15 cellular contexts compared by ENCODE assay signal in genomic region chr15:25852027-25852426, GRCh38. TPM values are rescaled to one million over a fixed set of nuclear protein-coding genes. Genes with fewer than 3 reads are reported as not detected.
A peak's percentile ranks its signal among the peaks of the same experiment; 100 is the strongest.
DNase-seq lines count a peak whose midpoint lies in the region; ATAC-seq and TF ChIP-seq lines count a peak whose summit lies in the region.
"Had no signal": no experiment of that assay in that cellular context is flagged by ENCODE, and none has a peak within 500 bp of the region (broad histone marks: within the 10 kb centered on the region; RNA-seq: fewer than 3 reads in every experiment).

No MANE protein-coding gene starts in this region.

- H3K4me3 Mint-ChIP-seq in activated T-cell treated with anti-CD3 and anti-CD28 coated beads, Interleukin-2, amount 50 U/mL, for 72 hours: peak overlapping the region; percentile 73 to 89
- H3K4me3 Mint-ChIP-seq in activated T-helper 2 cell treated with anti-CD3 and anti-CD28 coated beads, Interferon-gamma antibody, Interleukin-2, Interleukin-4, amounts not matched to agents 10 μg/mL and 5 μg/mL and 100 μg/mL, durations not matched to agents 14 hours and 24 hours and 36 hours (ENCODE audit: low read depth): peak overlapping the region; percentile 49
- peak overlapping the region in 6 of 8 donors; percentile 4 to 83 (median 67) for H3K4me3 Mint-ChIP-seq in naive B cell

- intact Hi-C loops in activated T-helper 2 cell treated with anti-CD3 and anti-CD28 coated beads, Interferon-gamma antibody, Interleukin-2, Interleukin-4, amounts not matched to agents 10 μg/mL and 5 μg/mL and 100 μg/mL, durations not matched to agents 14 hours and 24 hours and 36 hours (cut with micrococcal nuclease): no loop called here
- intact Hi-C loops in tibial artery (cut with DNase I; ENCODE audit: low total_unique reads): no loop called here

- no peak for DNase-seq in activated T-cell treated with anti-CD3 and anti-CD28 coated beads, Interleukin-2, amount 50 U/mL, for 72 hours
- DNase-seq in activated T-cell treated with anti-CD3 and anti-CD28 coated beads for 4 hours (no peak), naive B cell (no peak), tibial artery (no peak), GDM1 (lab: John Stamatoyannopoulos, UW) (no peak), iPS-NIHi7 (ENCODE audit: extremely low spot score) (no peak)
- no peak for DNase-seq in activated T-helper 2 cell treated with anti-CD3 and anti-CD28 coated beads, Interferon-gamma antibody, Interleukin-2, Interleukin-4, amounts not matched to agents 10 μg/mL and 5 μg/mL and 100 μg/mL, durations not matched to agents 14 hours and 24 hours and 36 hours (ENCODE audit: low spot score)
- DNase-seq: anterior cingulate cortex; NCI-H146; SJCRH30; stimulated activated CD4-positive, alpha-beta T cell treated with anti-CD3 and anti-CD28 coated beads, Interleukin-12 subunit alpha, Interleukin-12 subunit beta, amount 100 ng/mL, for 4 hours had no signal

- TF ChIP-seq CTCF in tibial artery (IDR thresholded peaks at IDR 0.05): no peak

- H3K4me3 ChIP-seq in tibial artery: no peak overlapping the region
- H3K4me3 ChIP-seq: hepatocyte, prostate gland, SJCRH30 had no signal

- peaks cover 2% of the 10 kb centered on the region in 2 donors for H3K9me3 Mint-ChIP-seq in activated T-cell treated with anti-CD3 and anti-CD28 coated beads, Interleukin-2, amount 50 U/mL, for 72 hours
- H3K9me3 Mint-ChIP-seq in activated T-helper 2 cell treated with anti-CD3 and anti-CD28 coated beads, Interferon-gamma antibody, Interleukin-2, Interleukin-4, amounts not matched to agents 10 μg/mL and 5 μg/mL and 100 μg/mL, durations not matched to agents 14 hours and 24 hours and 36 hours: peaks cover 4% of the 10 kb centered on the region
- H3K9me3 Mint-ChIP-seq in naive B cell: peaks cover 0 to 1% (median 0%) of the 10 kb centered on the region in 7 donors

- peaks cover 0 to 94% (median 54%) of the 10 kb centered on the region in 4 donors for H3K4me1 ChIP-seq in tibial artery
- H3K4me1 ChIP-seq: SJCRH30 had no signal

- H3K9me3 ChIP-seq in tibial artery: no peaks in the 10 kb centered on the region
- H3K9me3 ChIP-seq: prostate gland, SJCRH30 had no signal

- peaks cover 9 to 23% of the 10 kb centered on the region in 2 donors for H3K36me3 Mint-ChIP-seq in activated T-cell treated with anti-CD3 and anti-CD28 coated beads, Interleukin-2, amount 50 U/mL, for 72 hours (ENCODE audit: insufficient read depth in 2 of 2)
- H3K36me3 Mint-ChIP-seq in activated T-helper 2 cell treated with anti-CD3 and anti-CD28 coated beads, Interferon-gamma antibody, Interleukin-2, Interleukin-4, amounts not matched to agents 10 μg/mL and 5 μg/mL and 100 μg/mL, durations not matched to agents 14 hours and 24 hours and 36 hours (ENCODE audit: low read depth): peaks cover 47% of the 10 kb centered on the region
- H3K36me3 Mint-ChIP-seq in naive B cell: no peaks in the 10 kb centered on the region

- ATAC-seq in activated T-cell treated with anti-CD3 and anti-CD28 coated beads, Interleukin-2, amount 50 U/mL, for 72 hours (replicated peaks in 1 of 2): no peak
- ATAC-seq in naive B cell (ENCODE audit: low read depth in 2 of 2) (no peak), HG03469 (IDR thresholded peaks at IDR 0.05; ENCODE audit: unreplicated experiment) (no peak)

- no peaks in the 10 kb centered on the region for H3K27me3 Mint-ChIP-seq in activated T-cell treated with anti-CD3 and anti-CD28 coated beads, Interleukin-2, amount 50 U/mL, for 72 hours (ENCODE audit: low read depth)
- no peaks in the 10 kb centered on the region for H3K27me3 Mint-ChIP-seq in activated T-helper 2 cell treated with anti-CD3 and anti-CD28 coated beads, Interferon-gamma antibody, Interleukin-2, Interleukin-4, amounts not matched to agents 10 μg/mL and 5 μg/mL and 100 μg/mL, durations not matched to agents 14 hours and 24 hours and 36 hours (ENCODE audit: low read depth)
- peaks cover 6 to 10% (median 6%) of the 10 kb centered on the region in 3 donors for H3K27me3 Mint-ChIP-seq in naive B cell

- peaks cover 100% of the 10 kb centered on the region for H3K4me1 Mint-ChIP-seq in activated T-cell treated with anti-CD3 and anti-CD28 coated beads, Interleukin-2, amount 50 U/mL, for 72 hours (ENCODE audit: low read depth)
- peaks cover 81% of the 10 kb centered on the region for H3K4me1 Mint-ChIP-seq in activated T-helper 2 cell treated with anti-CD3 and anti-CD28 coated beads, Interferon-gamma antibody, Interleukin-2, Interleukin-4, amounts not matched to agents 10 μg/mL and 5 μg/mL and 100 μg/mL, durations not matched to agents 14 hours and 24 hours and 36 hours (ENCODE audit: low read depth)
- peaks cover 45 to 60% (median 45%) of the 10 kb centered on the region in 3 donors for H3K4me1 Mint-ChIP-seq in naive B cell

- H3K27me3 ChIP-seq in tibial artery: no peaks in the 10 kb centered on the region
- H3K27me3 ChIP-seq: hepatocyte, SJCRH30 had no signal

- H3K36me3 ChIP-seq in tibial artery: no peaks in the 10 kb centered on the region
- H3K36me3 ChIP-seq: prostate gland, SJCRH30 had no signal

- H3K27ac ChIP-seq in tibial artery: peak overlapping the region; percentile 90 to 92
- H3K27ac ChIP-seq: prostate gland, SJCRH30 had no signal

- peak overlapping the region; percentile 96 for H3K27ac Mint-ChIP-seq in activated T-cell treated with anti-CD3 and anti-CD28 coated beads, Interleukin-2, amount 50 U/mL, for 72 hours
- peak overlapping the region; percentile 84 for H3K27ac Mint-ChIP-seq in activated T-helper 2 cell treated with anti-CD3 and anti-CD28 coated beads, Interferon-gamma antibody, Interleukin-2, Interleukin-4, amounts not matched to agents 10 μg/mL and 5 μg/mL and 100 μg/mL, durations not matched to agents 14 hours and 24 hours and 36 hours
- peak overlapping the region in 1 of 6 donors; percentile 67 for H3K27ac Mint-ChIP-seq in naive B cell

RNA-seq across cellular contexts. Expression of gene ATP10A, which starts 11.1 kb away (rescaled TPM):
- total RNA-seq in activated T-cell treated with anti-CD3 and anti-CD28 coated beads, Interleukin-2, amount 50 U/mL, for 72 hours: 10 to 100 TPM; 21.9 to 25.6 TPM
- total RNA-seq in activated T-helper 2 cell treated with anti-CD3 and anti-CD28 coated beads, Interferon-gamma antibody, Interleukin-2, Interleukin-4, amounts not matched to agents 10 μg/mL and 5 μg/mL and 100 μg/mL, durations not matched to agents 14 hours and 24 hours and 36 hours: 40.1 and 44.4 TPM in 2 replicates
- under 1 TPM in 2 of 6 donors, not detected in 4; 0.14 to 0.15 TPM for polyA plus RNA-seq in naive B cell (ENCODE audit: low read depth in 6 of 6)
- total RNA-seq: dermis microvascular lymphatic vessel endothelial cell had no signal
